ENCODE assay signal across 16 cellular contexts in the genomic region with DNA sequence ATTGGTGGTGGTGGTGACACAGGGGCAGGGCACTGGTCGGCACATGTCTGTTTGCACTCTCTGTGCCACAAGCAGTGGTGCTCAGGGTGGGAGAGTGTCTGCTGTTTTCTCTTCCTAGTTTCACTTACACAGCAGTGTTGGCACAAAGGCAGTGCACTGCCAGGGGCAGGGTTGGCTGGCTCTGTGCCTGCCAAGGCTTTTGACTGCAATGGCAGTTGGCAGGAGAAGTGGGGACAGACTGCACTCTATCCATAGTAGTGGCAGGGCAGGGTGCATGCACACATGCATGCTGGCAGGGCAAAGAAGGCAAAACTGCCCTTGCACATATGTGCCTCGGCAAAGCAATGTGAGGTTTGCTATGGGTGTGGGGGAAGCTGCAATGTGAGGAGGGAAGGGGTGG.
"Had no signal": no experiment of that assay in that cellular context is flagged by ENCODE, and none has a peak within 500 bp of the region (broad histone marks: within the 10 kb centered on the region; RNA-seq: fewer than 3 reads in every experiment).

No MANE protein-coding gene starts in this region.

- H3K4me1 Mint-ChIP-seq: naive thymus-derived CD8-positive, alpha-beta T cell had no signal

- H3K9me3 ChIP-seq: esophagus squamous epithelium, sigmoid colon, tibial artery, upper lobe of left lung, uterus had no signal

- H3K36me3 Mint-ChIP-seq: naive thymus-derived CD8-positive, alpha-beta T cell had no signal

- DNase-seq: effector memory CD8-positive, alpha-beta T cell; esophagus squamous epithelium; foreskin fibroblast; mammary epithelial cell; naive thymus-derived CD8-positive, alpha-beta T cell; sigmoid colon; stimulated activated CD4-positive, alpha-beta T cell treated with anti-CD3 and anti-CD28 coated beads, Interleukin-12 subunit alpha, Interleukin-12 subunit beta, amount 100 ng/mL, for 4 hours; stimulated activated naive CD4-positive, alpha-beta T cell; tibial artery; uterus had no signal

- ATAC-seq: effector memory CD8-positive, alpha-beta T cell; gastroesophageal sphincter; naive thymus-derived CD8-positive, alpha-beta T cell had no signal

- H3K27ac Mint-ChIP-seq: dendritic cell treated with granulocyte-macrophage colony-stimulating factor and Interleukin-4, amounts not matched to agents 40 ng/mL and 50 ng/mL, for 4 days; effector memory CD8-positive, alpha-beta T cell; naive thymus-derived CD8-positive, alpha-beta T cell had no signal

- H3K4me3 Mint-ChIP-seq: dendritic cell treated with granulocyte-macrophage colony-stimulating factor and Interleukin-4, amounts not matched to agents 40 ng/mL and 50 ng/mL, for 4 days; effector memory CD8-positive, alpha-beta T cell; naive thymus-derived CD8-positive, alpha-beta T cell had no signal

- H3K27me3 ChIP-seq: esophagus squamous epithelium, gastroesophageal sphincter, hepatocyte, sigmoid colon, tibial artery, upper lobe of left lung, uterus had no signal

- H3K27ac ChIP-seq: epithelial cell of prostate, esophagus squamous epithelium, gastroesophageal sphincter, hepatocyte, sigmoid colon, skin epidermis, tibial artery, upper lobe of left lung, uterus had no signal

- H3K4me1 ChIP-seq: esophagus squamous epithelium, gastroesophageal sphincter, sigmoid colon, tibial artery, upper lobe of left lung, uterus had no signal

- H3K4me3 ChIP-seq: esophagus squamous epithelium, gastroesophageal sphincter, hepatocyte, sigmoid colon, skin epidermis, tibial artery, upper lobe of left lung, uterus had no signal

- H3K36me3 ChIP-seq: esophagus squamous epithelium, gastroesophageal sphincter, sigmoid colon, tibial artery, upper lobe of left lung, uterus had no signal

- H3K9me3 Mint-ChIP-seq: dendritic cell treated with granulocyte-macrophage colony-stimulating factor and Interleukin-4, amounts not matched to agents 40 ng/mL and 50 ng/mL, for 4 days had no signal

- H3K27me3 Mint-ChIP-seq: dendritic cell treated with granulocyte-macrophage colony-stimulating factor and Interleukin-4, amounts not matched to agents 40 ng/mL and 50 ng/mL, for 4 days; effector memory CD8-positive, alpha-beta T cell had no signal
